14 cellular contexts compared by ENCODE assay signal in genomic region chr2:241813806-241814570, GRCh38. TPM values are rescaled to one million over a fixed set of nuclear protein-coding genes. Genes with fewer than 3 reads are reported as not detected.
DNase-seq lines count a peak whose midpoint lies in the region; ATAC-seq and TF ChIP-seq lines count a peak whose summit lies in the region.
"Had no signal": no experiment of that assay in that cellular context is flagged by ENCODE, and none has a peak within 500 bp of the region (broad histone marks: within the 10 kb centered on the region; RNA-seq: fewer than 3 reads in every experiment).

No MANE protein-coding gene starts in this region.

- peak in 3 of 10 experiments; percentile 25 to 58 (median 36) for DNase-seq in CD4-positive, alpha-beta T cell
- DNase-seq in GM10248 (ENCODE audit: extremely low spot score): peak; percentile 49
- peak in 2 of 3 donors; percentile 41 to 57 for DNase-seq in T-helper 17 cell
- DNase-seq in left colon: peak in 1 of 2 donors; percentile 19
- no peak for DNase-seq in RWPE1 (ENCODE audit: low spot score)
- DNase-seq: H9, NCI-H748 treated with DMSO at 0.1 percent for 48 hours, SIG-M5, small intestine, WERI-Rb-1 had no signal

- no peaks in the 10 kb centered on the region for H3K27me3 ChIP-seq in CD4-positive, alpha-beta T cell (ENCODE audit: control insufficient read depth, insufficient read depth, low read length)

- intact Hi-C loops in CD4-positive, alpha-beta T cell (cut with DNase I, micrococcal nuclease): loop anchor here in 1 of 2 experiments (10.0 kb wide), 1 partner anchor 51 kb away; the partner anchor contains the start of gene RTP5
- intact Hi-C loops in left colon (cut with DNase I, micrococcal nuclease): no loop called here

- peak overlapping the region; percentile 44 for H3K27ac Mint-ChIP-seq in CD4-positive, alpha-beta T cell
- H3K27ac Mint-ChIP-seq in T-helper 17 cell: peak overlapping the region; percentile 56
- H3K27ac Mint-ChIP-seq: H9 had no signal

- TF ChIP-seq CTCF in CD4-positive, alpha-beta T cell (IDR thresholded peaks at IDR 0.05): no peak
- TF ChIP-seq CTCF in GM10248 (IDR thresholded peaks at IDR 0.05; ENCODE audit: control extremely low read depth, extremely low read depth, low read depth, missing control alignments): no peak
- TF ChIP-seq CTCF in RWPE1 (conservative IDR thresholded peaks at IDR 0.05; ENCODE audit: low read depth): no peak

- peak; percentile 83 for ATAC-seq in CD4-positive, alpha-beta T cell (ENCODE audit: poor library complexity)
- ATAC-seq in T-helper 17 cell: peak; percentile 95
- peak; percentile 14 for ATAC-seq in left colon
- no peak for ATAC-seq in GM19395 (IDR thresholded peaks at IDR 0.05; ENCODE audit: unreplicated experiment)
- ATAC-seq in GM18867 (IDR thresholded peaks at IDR 0.05; ENCODE audit: unreplicated experiment): no peak

- no peaks in the 10 kb centered on the region for H3K36me3 Mint-ChIP-seq in CD4-positive, alpha-beta T cell (ENCODE audit: low read depth)
- H3K36me3 Mint-ChIP-seq in T-helper 17 cell (ENCODE audit: low read depth): no peaks in the 10 kb centered on the region

- H3K27ac ChIP-seq in CD4-positive, alpha-beta T cell (ENCODE audit: low read depth, low read length): no peak overlapping the region
- H3K27ac ChIP-seq in RWPE1: no peak overlapping the region
- H3K27ac ChIP-seq: epithelial cell of prostate, WERI-Rb-1 had no signal

- H3K9me3 ChIP-seq in CD4-positive, alpha-beta T cell (ENCODE audit: control insufficient read depth, low read length): no peaks in the 10 kb centered on the region
- no peaks in the 10 kb centered on the region for H3K9me3 ChIP-seq in T-helper 17 cell (ENCODE audit: control insufficient read depth, low read length, poor library complexity, severe bottlenecking)

- peaks cover 6% of the 10 kb centered on the region for H3K27me3 Mint-ChIP-seq in CD4-positive, alpha-beta T cell
- no peaks in the 10 kb centered on the region for H3K27me3 Mint-ChIP-seq in T-helper 17 cell

- CTCF ChIA-PET in CD4-positive, alpha-beta T cell (lab: Charles Lee): no interaction called here
- CTCF ChIA-PET in GM10248 (lab: Yijun Ruan, JAX) (interaction anchor here (0.7 to 1.4 kb wide), 2 partner anchors 21 to 36 kb away, joined by 3 to 4 read pairs; no protein-coding TSS in a partner anchor), RWPE1 (lab: Yijun Ruan, JAX) (no interaction called here)

- H3K4me3 Mint-ChIP-seq in CD4-positive, alpha-beta T cell: peak overlapping the region; percentile 11
- H3K4me3 Mint-ChIP-seq in T-helper 17 cell: no peak overlapping the region
- H3K4me3 Mint-ChIP-seq: H9 had no signal

- H3K4me1 Mint-ChIP-seq in CD4-positive, alpha-beta T cell (ENCODE audit: low read depth): peaks cover 5% of the 10 kb centered on the region
- H3K4me1 Mint-ChIP-seq in T-helper 17 cell: peaks cover 8% of the 10 kb centered on the region

- POLR2A ChIA-PET in CD4-positive, alpha-beta T cell (lab: Charles Lee): no interaction called here
- POLR2A ChIA-PET in GM10248 (lab: Yijun Ruan, JAX) (interaction anchor here (0.5 to 1.4 kb wide), 4 partner anchors 29 to 641 kb away, joined by 4 to 7 read pairs (median 4); partner anchors contain the start of gene PDCD1), RWPE1 (lab: Yijun Ruan, JAX; ENCODE audit: low non-redundant PET) (no interaction called here)

- no peaks in the 10 kb centered on the region for H3K9me3 Mint-ChIP-seq in CD4-positive, alpha-beta T cell
- H3K9me3 Mint-ChIP-seq: H9 had no signal

RNA-seq across cellular contexts. Expression of gene NEU4, which starts 5.0 kb away (rescaled TPM):
- 1 to 10 TPM; 4.3 to 6.8 TPM for total RNA-seq in CD4-positive, alpha-beta T cell
- 1 to 10 TPM; 4.1 to 9.4 TPM for total RNA-seq in T-helper 17 cell
- 100 to 1,000 TPM in 1 of 2 donors, 10 to 100 TPM in 1; 32.3 to 124 TPM for total RNA-seq in left colon
- total RNA-seq: bronchial epithelial cell had no signal

RNA-seq across cellular contexts. Expression of gene GAL3ST2, which starts 37.4 kb away (rescaled TPM):
- 1 to 10 TPM; 1.5 to 1.9 TPM for total RNA-seq in CD4-positive, alpha-beta T cell
- total RNA-seq in T-helper 17 cell: 1 to 10 TPM; 2.2 to 2.4 TPM
- total RNA-seq in left colon: 10 to 100 TPM; 50.8 to 69.8 TPM
- total RNA-seq: bronchial epithelial cell had no signal

RNA-seq across cellular contexts. Expression of gene PDCD1, which starts 44.7 kb away (rescaled TPM):
- total RNA-seq in CD4-positive, alpha-beta T cell: 10 to 100 TPM in 1 of 2 experiments, 1 to 10 TPM in 1; 9.5 to 11.4 TPM
- total RNA-seq in T-helper 17 cell: 10 to 100 TPM in 1 of 2 donors, 1 to 10 TPM in 1; 8.1 to 10.4 TPM
- under 1 TPM in 1 of 2 donors, not detected in 1; 0.36 TPM for total RNA-seq in left colon
- total RNA-seq: bronchial epithelial cell had no signal

RNA-seq across cellular contexts. Expression of gene RTP5, which starts 55.5 kb away (rescaled TPM):
- total RNA-seq in CD4-positive, alpha-beta T cell: under 1 TPM; 0.30 to 0.36 TPM
- total RNA-seq in T-helper 17 cell (under 1 TPM in 1 of 2 donors, not detected in 1; 0.12 TPM), left colon (not detected)
- total RNA-seq: bronchial epithelial cell, H9 had no signal

Comparison
In these comparisons a context has a peak if more than half of its experiments do, and no peak if none do; other contexts are left out.
1. ATAC-seq: peak in CD4-positive, alpha-beta T cell (single experiment), T-helper 17 cell (single experiment) and left colon (single experiment); none in GM19395 (single experiment) and GM18867 (single experiment).
2. RNA of gene GAL3ST2, which starts 37.4 kb away (total RNA-seq): 50.8 to 69.8 TPM in left colon; 2.2 to 2.4 TPM in T-helper 17 cell and 1.5 to 1.9 TPM in CD4-positive, alpha-beta T cell; every median in the first group is over 10 times any median in the second.
3. RNA of gene PDCD1, which starts 44.7 kb away (total RNA-seq): 9.5 to 11.4 TPM in CD4-positive, alpha-beta T cell and 8.1 to 10.4 TPM in T-helper 17 cell; 0.36 TPM in left colon; every median in the first group is over 4 times any median in the second.